ENCODE assay signal across 26 cellular contexts in genomic region chr5:115872447-115872846, GRCh38. TPM values are rescaled to one million over a fixed set of nuclear protein-coding genes. Genes with fewer than 3 reads are reported as not detected.
"Had no signal": no experiment of that assay in that cellular context is flagged by ENCODE, and none has a peak within 500 bp of the region (broad histone marks: within the 10 kb centered on the region; RNA-seq: fewer than 3 reads in every experiment).

No MANE protein-coding gene starts in this region.

- H3K27ac Mint-ChIP-seq: dendritic cell treated with granulocyte-macrophage colony-stimulating factor and Interleukin-4, amounts not matched to agents 40 ng/mL and 50 ng/mL, for 4 days; endodermal cell; memory B cell had no signal

- H3K27ac ChIP-seq: colonic mucosa, epithelial cell of prostate, esophagus squamous epithelium, gastrocnemius medialis, heart right ventricle, left lung, lower lobe of right lung had no signal

- ATAC-seq: effector memory CD8-positive, alpha-beta T cell; esophagus mucosa; gastrocnemius medialis; heart right ventricle; left cardiac atrium; left lung; left ventricle myocardium superior; lower lobe of right lung had no signal

- H3K4me3 ChIP-seq: colonic mucosa, esophagus squamous epithelium, gastrocnemius medialis, heart right ventricle, left lung, lower lobe of right lung had no signal

- H3K9me3 ChIP-seq: colonic mucosa, esophagus squamous epithelium, gastrocnemius medialis, lower lobe of right lung had no signal

- H3K27me3 ChIP-seq: colonic mucosa, esophagus squamous epithelium, gastrocnemius medialis, heart right ventricle, left lung had no signal

- H3K36me3 ChIP-seq: colonic mucosa had no signal

- DNase-seq: colonic mucosa; cortex of kidney; effector CD8-positive, alpha-beta T cell; effector memory CD8-positive, alpha-beta T cell; endodermal cell; erythroblast; esophagus squamous epithelium; foreskin fibroblast; foreskin melanocyte; gastrocnemius medialis; glutamatergic neuron; head of caudate nucleus; heart right ventricle; hippocampal formation; left cardiac atrium; left lung; left ventricle myocardium superior; lower lobe of right lung; mesendoderm; midbrain had no signal

- H3K27me3 Mint-ChIP-seq: dendritic cell treated with granulocyte-macrophage colony-stimulating factor and Interleukin-4, amounts not matched to agents 40 ng/mL and 50 ng/mL, for 4 days; effector memory CD8-positive, alpha-beta T cell; memory B cell had no signal

- H3K4me3 Mint-ChIP-seq: dendritic cell treated with granulocyte-macrophage colony-stimulating factor and Interleukin-4, amounts not matched to agents 40 ng/mL and 50 ng/mL, for 4 days; effector memory CD8-positive, alpha-beta T cell; endodermal cell; memory B cell had no signal

- H3K9me3 Mint-ChIP-seq: dendritic cell treated with granulocyte-macrophage colony-stimulating factor and Interleukin-4, amounts not matched to agents 40 ng/mL and 50 ng/mL, for 4 days; effector memory CD8-positive, alpha-beta T cell; memory B cell had no signal

- H3K4me1 Mint-ChIP-seq: memory B cell had no signal

- H3K4me1 ChIP-seq: colonic mucosa, esophagus squamous epithelium, gastrocnemius medialis, heart right ventricle, left lung, lower lobe of right lung had no signal

RNA-seq across cellular contexts. Expression of gene CDO1, which starts 56.0 kb away (rescaled TPM):
- total RNA-seq: lung microvascular endothelial cell had no signal
- polyA plus RNA-seq: keratinocyte had no signal
